Comparison of ENCODE assay signal across 12 cellular contexts in genomic region chr11:106276859-106277436, GRCh38.
DNase-seq lines count a peak whose midpoint lies in the region; ATAC-seq and TF ChIP-seq lines count a peak whose summit lies in the region.
"Had no signal": no experiment of that assay in that cellular context is flagged by ENCODE, and none has a peak within 500 bp of the region (broad histone marks: within the 10 kb centered on the region; RNA-seq: fewer than 3 reads in every experiment).

No MANE protein-coding gene starts in this region.

- CTCF ChIA-PET in AG04450 (lab: Charles Lee): interaction anchor here (0.8 to 1.4 kb wide), 3 partner anchors 245 to 532 kb away, joined by 3 to 4 read pairs (median 3); no protein-coding TSS in a partner anchor

- POLR2A ChIA-PET in AG04450 (lab: Yijun Ruan, JAX): no interaction called here

- DNase-seq in AG04450 (ENCODE audit: low read depth, low spot score) (no peak), GM23338 (ENCODE audit: low spot score) (peak; percentile 56), RPMI7951 (ENCODE audit: low read depth) (peak; percentile 20), foreskin fibroblast (peak; percentile 21 to 62), mesenteric fat pad (ENCODE audit: low spot score) (no peak), Right ventricle myocardium superior (no peak)
- no peak for DNase-seq in stimulated activated CD4-positive, alpha-beta T cell treated with anti-CD3 and anti-CD28 coated beads, Interleukin-4, amount 100 ng/mL, for 1 hour
- DNase-seq: activated CD4-positive, alpha-beta memory T cell treated with anti-CD3 and anti-CD28 coated beads, Interleukin-2, amount 10 ng/mL, durations not matched to agents 7 days and 5 days; DMS153; stimulated activated naive B cell treated with anti-CD40 and anti-IgM and Interleukin-4, amounts not matched to agents 10 μg/mL and 1 μg/mL and 100 μg/mL, for 72 hours had no signal

- H3K4me1 ChIP-seq in GM23338 (ENCODE audit: insufficient read depth): peaks cover 11% of the 10 kb centered on the region

- H3K36me3 ChIP-seq in GM23338 (ENCODE audit: insufficient read depth): 0 out of 2 replicates have a peak, but pooled peaks cover 2% of the 10 kb centered on the region

- no peak overlapping the region for H3K27ac Mint-ChIP-seq in GM23338
- H3K27ac Mint-ChIP-seq: activated CD4-positive, alpha-beta memory T cell treated with anti-CD3 and anti-CD28 coated beads, Interleukin-2, amount 10 ng/mL, durations not matched to agents 7 days and 5 days; stimulated activated naive B cell treated with anti-CD40 and anti-IgM and Interleukin-4, amounts not matched to agents 10 μg/mL and 1 μg/mL and 100 μg/mL, for 72 hours had no signal

- peaks cover 16% of the 10 kb centered on the region for H3K4me1 Mint-ChIP-seq in GM23338
- H3K4me1 Mint-ChIP-seq: activated CD4-positive, alpha-beta memory T cell treated with anti-CD3 and anti-CD28 coated beads, Interleukin-2, amount 10 ng/mL, durations not matched to agents 7 days and 5 days; stimulated activated naive B cell treated with anti-CD40 and anti-IgM and Interleukin-4, amounts not matched to agents 10 μg/mL and 1 μg/mL and 100 μg/mL, for 72 hours had no signal

- no peaks in the 10 kb centered on the region for H3K27me3 Mint-ChIP-seq in GM23338 (ENCODE audit: insufficient read depth, low read depth, poor library complexity)
- H3K27me3 Mint-ChIP-seq: activated CD4-positive, alpha-beta memory T cell treated with anti-CD3 and anti-CD28 coated beads, Interleukin-2, amount 10 ng/mL, durations not matched to agents 7 days and 5 days; stimulated activated naive B cell treated with anti-CD40 and anti-IgM and Interleukin-4, amounts not matched to agents 10 μg/mL and 1 μg/mL and 100 μg/mL, for 72 hours had no signal

- H3K27ac ChIP-seq in AG04450 (ENCODE audit: low read depth, low read length) (no peak overlapping the region), GM23338 (ENCODE audit: low read depth) (no peak overlapping the region)

- no peaks in the 10 kb centered on the region for H3K79me2 ChIP-seq in GM23338 (replicated peaks; ENCODE audit: insufficient read depth)

- ATAC-seq in GM23338 (peak; percentile 93), GM18498 (IDR thresholded peaks at IDR 0.05; ENCODE audit: unreplicated experiment) (no peak), Right ventricle myocardium superior (ENCODE audit: poor library complexity) (no peak)
- ATAC-seq: sciatic nerve; stimulated activated naive B cell treated with anti-CD40 and anti-IgM and Interleukin-4, amounts not matched to agents 10 μg/mL and 1 μg/mL and 100 μg/mL, for 72 hours had no signal

- TF ChIP-seq CTCF in AG04450 (IDR thresholded peaks at IDR 0.05; ENCODE audit: low read depth, low read length) (peak; percentile 37; the same call in 1 of the 2 replicates), GM23338 (conservative IDR thresholded peaks at IDR 0.05; ENCODE audit: low read depth in 2 of 2) (peak; percentile 45 to 76), foreskin fibroblast (IDR thresholded peaks at IDR 0.05; ENCODE audit: low read depth, low read length) (peak; percentile 33)

- peaks cover 5% of the 10 kb centered on the region; the same call in 1 of the 3 replicates for H3K9me3 Mint-ChIP-seq in GM23338

- H3F3A ChIP-seq in GM23338 (replicated peaks; ENCODE audit: low read depth): no peaks in the 10 kb centered on the region

- H3K4me3 ChIP-seq in AG04450 (ENCODE audit: low read depth, low read length): no peak overlapping the region
- no peak overlapping the region for H3K4me3 ChIP-seq in GM23338
- no peak overlapping the region for H3K4me3 ChIP-seq in foreskin fibroblast (ENCODE audit: low read depth in 1 of 2, low read length in 2 of 2)

- no peaks in the 10 kb centered on the region for H4K20me1 ChIP-seq in GM23338 (replicated peaks; ENCODE audit: insufficient read depth)

- no peak overlapping the region for H3K4me3 Mint-ChIP-seq in GM23338
- H3K4me3 Mint-ChIP-seq: activated CD4-positive, alpha-beta memory T cell treated with anti-CD3 and anti-CD28 coated beads, Interleukin-2, amount 10 ng/mL, durations not matched to agents 7 days and 5 days; stimulated activated naive B cell treated with anti-CD40 and anti-IgM and Interleukin-4, amounts not matched to agents 10 μg/mL and 1 μg/mL and 100 μg/mL, for 72 hours had no signal

- no peak overlapping the region for H3K4me2 ChIP-seq in GM23338

- H3K9me2 ChIP-seq in GM23338 (ENCODE audit: insufficient read depth): no peaks in the 10 kb centered on the region

- H3K27me3 ChIP-seq in AG04450 (ENCODE audit: control insufficient read depth, insufficient read depth, low read length) (no peaks in the 10 kb centered on the region), GM23338 (ENCODE audit: insufficient read depth) (no peaks in the 10 kb centered on the region)

- intact Hi-C loops in Right ventricle myocardium superior (cut with DNase I): no loop called here

- no peak overlapping the region for H2AFZ ChIP-seq in GM23338

- no peaks in the 10 kb centered on the region for H3K9me3 ChIP-seq in AG04450 (ENCODE audit: control insufficient read depth, insufficient read depth, low read length)

- no peaks in the 10 kb centered on the region for H3K36me3 Mint-ChIP-seq in GM23338 (ENCODE audit: low read depth)
- H3K36me3 Mint-ChIP-seq: stimulated activated naive B cell treated with anti-CD40 and anti-IgM and Interleukin-4, amounts not matched to agents 10 μg/mL and 1 μg/mL and 100 μg/mL, for 72 hours had no signal

TF ChIP-seq in GM23338, 12 proteins besides CTCF, POLR2A, EP300 and RAD21 (continues in another document):
- no peak for TF ChIP-seq STAT1 (IDR thresholded peaks at IDR 0.05; ENCODE audit: unreplicated experiment)
- TF ChIP-seq ETS1 (IDR thresholded peaks at IDR 0.05): no peak
- TF ChIP-seq, protein P1, sequence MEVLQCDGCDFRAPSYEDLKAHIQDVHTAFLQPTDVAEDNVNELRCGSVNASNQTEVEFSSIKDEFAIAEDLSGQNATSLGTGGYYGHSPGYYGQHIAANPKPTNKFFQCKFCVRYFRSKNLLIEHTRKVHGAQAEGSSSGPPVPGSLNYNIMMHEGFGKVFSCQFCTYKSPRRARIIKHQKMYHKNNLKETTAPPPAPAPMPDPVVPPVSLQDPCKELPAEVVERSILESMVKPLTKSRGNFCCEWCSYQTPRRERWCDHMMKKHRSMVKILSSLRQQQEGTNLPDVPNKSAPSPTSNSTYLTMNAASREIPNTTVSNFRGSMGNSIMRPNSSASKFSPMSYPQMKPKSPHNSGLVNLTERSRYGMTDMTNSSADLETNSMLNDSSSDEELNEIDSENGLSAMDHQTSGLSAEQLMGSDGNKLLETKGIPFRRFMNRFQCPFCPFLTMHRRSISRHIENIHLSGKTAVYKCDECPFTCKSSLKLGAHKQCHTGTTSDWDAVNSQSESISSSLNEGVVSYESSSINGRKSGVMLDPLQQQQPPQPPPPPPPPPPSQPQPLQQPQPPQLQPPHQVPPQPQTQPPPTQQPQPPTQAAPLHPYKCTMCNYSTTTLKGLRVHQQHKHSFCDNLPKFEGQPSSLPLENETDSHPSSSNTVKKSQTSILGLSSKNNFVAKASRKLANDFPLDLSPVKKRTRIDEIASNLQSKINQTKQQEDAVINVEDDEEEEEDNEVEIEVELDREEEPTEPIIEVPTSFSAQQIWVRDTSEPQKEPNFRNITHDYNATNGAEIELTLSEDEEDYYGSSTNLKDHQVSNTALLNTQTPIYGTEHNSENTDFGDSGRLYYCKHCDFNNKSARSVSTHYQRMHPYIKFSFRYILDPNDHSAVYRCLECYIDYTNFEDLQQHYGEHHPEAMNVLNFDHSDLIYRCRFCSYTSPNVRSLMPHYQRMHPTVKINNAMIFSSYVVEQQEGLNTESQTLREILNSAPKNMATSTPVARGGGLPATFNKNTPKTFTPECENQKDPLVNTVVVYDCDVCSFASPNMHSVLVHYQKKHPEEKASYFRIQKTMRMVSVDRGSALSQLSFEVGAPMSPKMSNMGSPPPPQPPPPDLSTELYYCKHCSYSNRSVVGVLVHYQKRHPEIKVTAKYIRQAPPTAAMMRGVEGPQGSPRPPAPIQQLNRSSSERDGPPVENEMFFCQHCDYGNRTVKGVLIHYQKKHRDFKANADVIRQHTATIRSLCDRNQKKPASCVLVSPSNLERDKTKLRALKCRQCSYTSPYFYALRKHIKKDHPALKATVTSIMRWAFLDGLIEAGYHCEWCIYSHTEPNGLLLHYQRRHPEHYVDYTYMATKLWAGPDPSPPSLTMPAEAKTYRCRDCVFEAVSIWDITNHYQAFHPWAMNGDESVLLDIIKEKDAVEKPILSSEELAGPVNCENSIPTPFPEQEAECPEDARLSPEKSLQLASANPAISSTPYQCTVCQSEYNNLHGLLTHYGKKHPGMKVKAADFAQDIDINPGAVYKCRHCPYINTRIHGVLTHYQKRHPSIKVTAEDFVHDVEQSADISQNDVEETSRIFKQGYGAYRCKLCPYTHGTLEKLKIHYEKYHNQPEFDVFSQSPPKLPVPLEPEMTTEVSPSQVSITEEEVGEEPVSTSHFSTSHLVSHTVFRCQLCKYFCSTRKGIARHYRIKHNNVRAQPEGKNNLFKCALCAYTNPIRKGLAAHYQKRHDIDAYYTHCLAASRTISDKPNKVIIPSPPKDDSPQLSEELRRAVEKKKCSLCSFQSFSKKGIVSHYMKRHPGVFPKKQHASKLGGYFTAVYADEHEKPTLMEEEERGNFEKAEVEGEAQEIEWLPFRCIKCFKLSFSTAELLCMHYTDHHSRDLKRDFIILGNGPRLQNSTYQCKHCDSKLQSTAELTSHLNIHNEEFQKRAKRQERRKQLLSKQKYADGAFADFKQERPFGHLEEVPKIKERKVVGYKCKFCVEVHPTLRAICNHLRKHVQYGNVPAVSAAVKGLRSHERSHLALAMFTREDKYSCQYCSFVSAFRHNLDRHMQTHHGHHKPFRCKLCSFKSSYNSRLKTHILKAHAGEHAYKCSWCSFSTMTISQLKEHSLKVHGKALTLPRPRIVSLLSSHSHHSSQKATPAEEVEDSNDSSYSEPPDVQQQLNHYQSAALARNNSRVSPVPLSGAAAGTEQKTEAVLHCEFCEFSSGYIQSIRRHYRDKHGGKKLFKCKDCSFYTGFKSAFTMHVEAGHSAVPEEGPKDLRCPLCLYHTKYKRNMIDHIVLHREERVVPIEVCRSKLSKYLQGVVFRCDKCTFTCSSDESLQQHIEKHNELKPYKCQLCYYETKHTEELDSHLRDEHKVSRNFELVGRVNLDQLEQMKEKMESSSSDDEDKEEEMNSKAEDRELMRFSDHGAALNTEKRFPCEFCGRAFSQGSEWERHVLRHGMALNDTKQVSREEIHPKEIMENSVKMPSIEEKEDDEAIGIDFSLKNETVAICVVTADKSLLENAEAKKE (CRISPR knock-in tag; IDR thresholded peaks at IDR 0.05): no peak

Comparison
In these comparisons a context has a peak if more than half of its experiments do, and no peak if none do; other contexts are left out.
1. DNase-seq: peak in GM23338 (single experiment), RPMI7951 (single experiment) and foreskin fibroblast (2 of 2); none in AG04450 (single experiment), mesenteric fat pad (single experiment), Right ventricle myocardium superior (single experiment) and stimulated activated CD4-positive, alpha-beta T cell treated with anti-CD3 and anti-CD28 coated beads, Interleukin-4, amount 100 ng/mL, for 1 hour (single experiment).
2. Peak in every context shown above with its lines, with median percentiles within 50 percentile points of each other: CTCF ChIP-seq.